ENCODE assay signal across 17 cellular contexts in the genomic region with DNA sequence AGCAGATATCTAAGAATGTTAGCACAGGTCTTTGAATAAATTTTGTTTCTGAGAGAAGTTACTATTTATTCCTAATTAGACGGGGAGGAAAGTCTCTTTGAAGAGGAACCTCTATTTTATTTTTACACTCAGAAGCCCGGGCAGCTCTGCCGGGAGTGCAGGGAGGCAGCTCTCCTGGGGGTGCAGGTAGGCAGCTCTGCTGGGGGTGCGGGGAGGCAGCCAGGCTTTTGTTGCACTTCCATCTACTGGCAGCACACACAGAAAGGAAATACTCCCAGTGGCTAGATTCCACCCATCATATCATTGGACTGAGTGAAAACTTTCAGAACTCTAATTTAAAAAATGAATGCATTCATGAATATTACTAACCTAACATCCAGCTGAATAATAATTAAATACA. TPM values are rescaled to one million over a fixed set of nuclear protein-coding genes. Genes with fewer than 3 reads are reported as not detected.
DNase-seq lines count a peak whose midpoint lies in the region; ATAC-seq, FAIRE-seq and TF ChIP-seq lines count a peak whose summit lies in the region.
"Had no signal": no experiment of that assay in that cellular context is flagged by ENCODE, and none has a peak within 500 bp of the region (broad histone marks: within the 10 kb centered on the region; RNA-seq: fewer than 3 reads in every experiment).

No MANE protein-coding gene starts in this region.

- H3K27ac ChIP-seq in H9 (ENCODE audit: insufficient read length, low read depth, low read length) (peak overlapping the region; percentile 61), astrocyte (ENCODE audit: low read depth, low read length) (no peak overlapping the region), stomach (peak overlapping the region in 4 of 5 donors; percentile 36 to 52 (median 48)), left ventricle myocardium inferior (replicated peaks) (no peak overlapping the region), psoas muscle (no peak overlapping the region)
- H3K27ac ChIP-seq: KMS-11 had no signal

- H3K4ac ChIP-seq in H9 (ENCODE audit: low read depth, low read length): no peak overlapping the region; the same call in 1 of the 2 replicates

- H2BK20ac ChIP-seq in H9 (ENCODE audit: low read depth, low read length, poor library complexity, severe bottlenecking): no peak overlapping the region

- H4K20me1 ChIP-seq in H9 (ENCODE audit: control insufficient read depth, insufficient read depth, insufficient read length) (no peaks in the 10 kb centered on the region), astrocyte (ENCODE audit: insufficient read depth, low read length) (no peaks in the 10 kb centered on the region)

- H2AFZ ChIP-seq in H9 (ENCODE audit: low read length) (no peak overlapping the region), astrocyte (ENCODE audit: low read depth, low read length) (no peak overlapping the region)

- ATAC-seq in stimulated activated naive CD8-positive, alpha-beta T cell treated with anti-CD3 and anti-CD28 coated beads, Interleukin-15, amount 100 ng/mL, for 72 hours: no peak
- no peak for ATAC-seq in psoas muscle

- H3K27ac Mint-ChIP-seq in H9 (peak overlapping the region in 2 of 3 experiments; percentile 50 to 88; a peak in 3 of 7 replicates), astrocyte (ENCODE audit: unreplicated experiment) (peak overlapping the region; percentile 84)
- H3K27ac Mint-ChIP-seq in stimulated activated naive CD8-positive, alpha-beta T cell treated with anti-CD3 and anti-CD28 coated beads, Interleukin-15, amount 100 ng/mL, for 72 hours: no peak overlapping the region
- H3K27ac Mint-ChIP-seq: activated CD4-positive, alpha-beta T cell treated with anti-CD3 and anti-CD28 coated beads, Interleukin-2, amount 10 ng/mL, durations not matched to agents 7 days and 5 days; immature natural killer cell; stimulated activated naive CD8-positive, alpha-beta T cell treated with anti-CD3 and anti-CD28 coated beads, Interleukin-15, Interleukin-2, amounts not matched to agents 100 ng/mL and 50 ng/mL, for 24 hours had no signal

- H3K27me3 ChIP-seq in H9 (ENCODE audit: insufficient read depth, low read length): no peaks in the 10 kb centered on the region
- H3K27me3 ChIP-seq in astrocyte (ENCODE audit: insufficient read depth, low read length): peaks cover 3% of the 10 kb centered on the region
- H3K27me3 ChIP-seq in stomach: no peaks in the 10 kb centered on the region
- H3K27me3 ChIP-seq in left ventricle myocardium inferior (ENCODE audit: low read depth): peaks cover 66% of the 10 kb centered on the region
- peaks cover 0 to 4% (median 2%) of the 10 kb centered on the region in 3 donors for H3K27me3 ChIP-seq in psoas muscle (ENCODE audit: insufficient read depth in 3 of 3, low read length in 2 of 3)

- intact Hi-C loops in stomach (cut with DNase I; ENCODE audit: low total_unique reads) (no loop called here), left ventricle myocardium inferior (cut with micrococcal nuclease) (no loop called here), psoas muscle (cut with DNase I) (no loop called here)

- H2AK5ac ChIP-seq in H9 (ENCODE audit: insufficient read length, low read length): no peak overlapping the region

- H3K9ac ChIP-seq in H9 (ENCODE audit: extremely low read depth, insufficient read length, low read length): peak overlapping the region; percentile 43
- H3K9ac ChIP-seq in astrocyte (ENCODE audit: low read length): no peak overlapping the region
- H3K9ac ChIP-seq: KMS-11 had no signal

- no peaks in the 10 kb centered on the region for H3K79me2 ChIP-seq in H9 (ENCODE audit: insufficient read depth, low read length)
- H3K79me2 ChIP-seq in astrocyte (ENCODE audit: insufficient read depth, low read length): no peaks in the 10 kb centered on the region

- no CpG with 5 or more reads among the region's 4 CpGs for WGBS in H9 (ENCODE audit: extremely low coverage, insufficient read length, low lambda C conversion rate)
- WGBS in stomach, 5 donors: 8 to 19% (median 13%) methylated on average over 4 of the region's 4 CpGs
- 29 to 41% (median 29%) methylated on average over 4 of the region's 4 CpGs for WGBS in psoas muscle, 3 donors

- H2BK12ac ChIP-seq in H9 (ENCODE audit: insufficient read length, low read depth, low read length): no peak overlapping the region

- no peak overlapping the region for H2BK15ac ChIP-seq in H9 (ENCODE audit: low read depth, low read length)

- H4K91ac ChIP-seq in H9 (ENCODE audit: insufficient read length, low read depth, low read length): no peak overlapping the region

- H3K9me3 ChIP-seq in H9 (ENCODE audit: control insufficient read depth, low read depth, low read length) (no peaks in the 10 kb centered on the region), astrocyte (ENCODE audit: insufficient read depth, low read depth, low read length) (no peaks in the 10 kb centered on the region), stomach (no peaks in the 10 kb centered on the region), left ventricle myocardium inferior (replicated peaks) (no peaks in the 10 kb centered on the region), psoas muscle (no peaks in the 10 kb centered on the region)

- H2BK120ac ChIP-seq in H9 (ENCODE audit: low read depth, low read length, poor library complexity, severe bottlenecking): peak overlapping the region; percentile 67

- H4K8ac ChIP-seq in H9 (replicated peaks; ENCODE audit: insufficient read length, low read depth, low read length): no peak overlapping the region

- H3K27me3 Mint-ChIP-seq in H9 (ENCODE audit: low read depth) (no peaks in the 10 kb centered on the region), astrocyte (ENCODE audit: low read depth, unreplicated experiment) (no peaks in the 10 kb centered on the region)
- H3K27me3 Mint-ChIP-seq in stimulated activated naive CD8-positive, alpha-beta T cell treated with anti-CD3 and anti-CD28 coated beads, Interleukin-15, amount 100 ng/mL, for 72 hours: peaks cover 58% of the 10 kb centered on the region

- TF ChIP-seq POLR2A in stomach (IDR thresholded peaks at IDR 0.05): no peak

- H3K23me2 ChIP-seq in H9 (ENCODE audit: insufficient read length, low read depth, low read length, poor library complexity, severe bottlenecking): no peaks in the 10 kb centered on the region

- H3K9me3 Mint-ChIP-seq in H9 (no peaks in the 10 kb centered on the region), astrocyte (ENCODE audit: unreplicated experiment) (no peaks in the 10 kb centered on the region)
- H3K9me3 Mint-ChIP-seq in stimulated activated naive CD8-positive, alpha-beta T cell treated with anti-CD3 and anti-CD28 coated beads, Interleukin-15, amount 100 ng/mL, for 72 hours: no peaks in the 10 kb centered on the region
- H3K9me3 Mint-ChIP-seq: activated CD4-positive, alpha-beta T cell treated with anti-CD3 and anti-CD28 coated beads, Interleukin-2, amount 10 ng/mL, durations not matched to agents 7 days and 5 days; immature natural killer cell; stimulated activated naive CD8-positive, alpha-beta T cell treated with anti-CD3 and anti-CD28 coated beads, Interleukin-15, Interleukin-2, amounts not matched to agents 100 ng/mL and 50 ng/mL, for 24 hours had no signal

- no peak overlapping the region for H3K4me3 Mint-ChIP-seq in H9
- peak overlapping the region; percentile 77 for H3K4me3 Mint-ChIP-seq in astrocyte (ENCODE audit: unreplicated experiment)
- no peak overlapping the region for H3K4me3 Mint-ChIP-seq in stimulated activated naive CD8-positive, alpha-beta T cell treated with anti-CD3 and anti-CD28 coated beads, Interleukin-15, amount 100 ng/mL, for 72 hours
- H3K4me3 Mint-ChIP-seq: activated CD4-positive, alpha-beta T cell treated with anti-CD3 and anti-CD28 coated beads, Interleukin-2, amount 10 ng/mL, durations not matched to agents 7 days and 5 days; immature natural killer cell; stimulated activated naive CD8-positive, alpha-beta T cell treated with anti-CD3 and anti-CD28 coated beads, Interleukin-15, Interleukin-2, amounts not matched to agents 100 ng/mL and 50 ng/mL, for 24 hours had no signal

- H3K79me1 ChIP-seq in H9 (ENCODE audit: insufficient read depth, low read depth, low read length, poor library complexity, severe bottlenecking): no peaks in the 10 kb centered on the region

- H3K4me2 ChIP-seq in H9 (ENCODE audit: insufficient read depth, insufficient read length, low read length) (peak overlapping the region; percentile 50), astrocyte (ENCODE audit: low read length) (no peak overlapping the region)
- H3K4me2 ChIP-seq: KMS-11 had no signal

- H3K18ac ChIP-seq in H9 (ENCODE audit: insufficient read length, low read depth, low read length): peak overlapping the region; percentile 88

- H3K4me1 ChIP-seq in H9 (ENCODE audit: insufficient read depth, low read length): peaks cover 7% of the 10 kb centered on the region; the same call in 1 of the 2 replicates
- H3K4me1 ChIP-seq in astrocyte (ENCODE audit: insufficient read depth, low read length): peaks cover 7% of the 10 kb centered on the region
- peaks cover 0 to 21% (median 11%) of the 10 kb centered on the region in 4 donors for H3K4me1 ChIP-seq in stomach
- H3K4me1 ChIP-seq in left ventricle myocardium inferior: no peaks in the 10 kb centered on the region
- no peaks in the 10 kb centered on the region for H3K4me1 ChIP-seq in psoas muscle

- H3K56ac ChIP-seq in H9 (ENCODE audit: insufficient read length, low read depth, low read length): no peak overlapping the region

- no peak for FAIRE-seq in astrocyte (lab: Jason Lieb, UNC)

- no peak overlapping the region for H2BK5ac ChIP-seq in H9 (ENCODE audit: insufficient read length, low read length)

- no peaks in the 10 kb centered on the region for H3K36me3 ChIP-seq in astrocyte (ENCODE audit: insufficient read depth, low read length)
- H3K36me3 ChIP-seq in stomach: no peaks in the 10 kb centered on the region
- H3K36me3 ChIP-seq in left ventricle myocardium inferior: no peaks in the 10 kb centered on the region
- no peaks in the 10 kb centered on the region for H3K36me3 ChIP-seq in psoas muscle (ENCODE audit: insufficient read depth in 1 of 2, low read depth in 1 of 2)

- no peak overlapping the region for H4K5ac ChIP-seq in H9 (ENCODE audit: insufficient read length, low read depth, low read length)

- no peak for DNase-seq in H9
- DNase-seq in astrocyte (ENCODE audit: low read depth): no peak
- peak; percentile 26 for DNase-seq in iPS-NIHi7 (ENCODE audit: extremely low spot score)
- DNase-seq in stomach: no peak
- no peak for DNase-seq in left ventricle myocardium inferior
- DNase-seq in stimulated activated naive CD8-positive, alpha-beta T cell treated with anti-CD3 and anti-CD28 coated beads, Interleukin-15, amount 100 ng/mL, for 72 hours: no peak
- no peak for DNase-seq in psoas muscle
- DNase-seq in SW480 (ENCODE audit: low spot score): no peak
- DNase-seq: activated CD4-positive, alpha-beta T cell treated with anti-CD3 and anti-CD28 coated beads, Interleukin-2, amount 10 ng/mL, durations not matched to agents 7 days and 5 days; activated CD8-positive, alpha-beta memory T cell treated with anti-CD3 and anti-CD28 coated beads, Interleukin-2, amount 50 U/mL, for 48 hours; immature natural killer cell; NCI-H1417 had no signal

- no peaks in the 10 kb centered on the region for H3K36me3 Mint-ChIP-seq in H9 (ENCODE audit: insufficient read depth in 1 of 3, low read depth in 3 of 3)
- no peaks in the 10 kb centered on the region for H3K36me3 Mint-ChIP-seq in astrocyte (ENCODE audit: low read depth, unreplicated experiment)
- H3K36me3 Mint-ChIP-seq: immature natural killer cell had no signal

- H3K14ac ChIP-seq in H9 (ENCODE audit: insufficient read depth, low read length): peak overlapping the region; percentile 90; the same call in 1 of the 2 replicates

- H3K4me1 Mint-ChIP-seq in H9 (peaks cover 67 to 75% of the 10 kb centered on the region in 2 experiments), astrocyte (ENCODE audit: low read depth, unreplicated experiment) (peaks cover 44% of the 10 kb centered on the region)
- H3K4me1 Mint-ChIP-seq in stimulated activated naive CD8-positive, alpha-beta T cell treated with anti-CD3 and anti-CD28 coated beads, Interleukin-15, amount 100 ng/mL, for 72 hours: no peaks in the 10 kb centered on the region
- H3K4me1 Mint-ChIP-seq: immature natural killer cell had no signal

- H3K4me3 ChIP-seq in astrocyte (ENCODE audit: insufficient read depth, low read depth, low read length) (no peak overlapping the region), stomach (no peak overlapping the region), left ventricle myocardium inferior (no peak overlapping the region), psoas muscle (no peak overlapping the region)

- TF ChIP-seq CTCF in H9 (conservative IDR thresholded peaks at IDR 0.05) (no peak), astrocyte (IDR thresholded peaks at IDR 0.05; ENCODE audit: insufficient read depth, low read depth, low read length) (no peak), stomach (IDR thresholded peaks at IDR 0.05) (no peak), left ventricle myocardium inferior (IDR thresholded peaks at IDR 0.05; ENCODE audit: borderline replicate concordance) (no peak), psoas muscle (IDR thresholded peaks at IDR 0.05) (no peak)

- peak overlapping the region; percentile 83 for H3T11ph ChIP-seq in H9 (ENCODE audit: low read length)

- H3K23ac ChIP-seq in H9 (ENCODE audit: insufficient read length, low read depth, low read length): no peak overlapping the region

- no peak for TF ChIP-seq EP300 in stomach (IDR thresholded peaks at IDR 0.05)

RNA-seq across cellular contexts. Expression of gene OR10A6, which starts 24.6 kb away (rescaled TPM):
- total RNA-seq in H9 (2021) (not detected in 2 replicates), astrocyte (0.07 TPM in 1 of 2 replicates, not detected in the other), stomach (1 to 10 TPM in 1 of 5 donors, under 1 TPM in 1, not detected in 3; under 0.01 to 9.6 TPM), left ventricle myocardium inferior (not detected), psoas muscle (not detected)
- polyA plus RNA-seq in stomach (not detected), psoas muscle (not detected)
- total RNA-seq: activated CD4-positive, alpha-beta T cell treated with anti-CD3 and anti-CD28 coated beads, Interleukin-2, amount 10 ng/mL, durations not matched to agents 7 days and 5 days; G401; glomerular endothelial cell had no signal
- polyA plus RNA-seq: esophagus, immature natural killer cell had no signal

RNA-seq across cellular contexts. Expression of gene OR10A3, which starts 35.0 kb away (rescaled TPM):
- total RNA-seq in H9 (2021) (not detected in 2 replicates), astrocyte (not detected in 2 replicates), stomach (not detected), left ventricle myocardium inferior (not detected), psoas muscle (not detected)
- polyA plus RNA-seq in stomach (not detected), psoas muscle (not detected)
- total RNA-seq: activated CD4-positive, alpha-beta T cell treated with anti-CD3 and anti-CD28 coated beads, Interleukin-2, amount 10 ng/mL, durations not matched to agents 7 days and 5 days; G401; glomerular endothelial cell had no signal
- polyA plus RNA-seq: esophagus, immature natural killer cell had no signal

RNA-seq across cellular contexts. Expression of gene NLRP10, which starts 58.8 kb away (rescaled TPM):
- total RNA-seq in H9 (2021) (not detected in 2 replicates), astrocyte (2.5 and 3.1 TPM in 2 replicates), stomach (not detected), left ventricle myocardium inferior (not detected), psoas muscle (not detected)
- polyA plus RNA-seq in stomach (not detected), psoas muscle (not detected)
- total RNA-seq: activated CD4-positive, alpha-beta T cell treated with anti-CD3 and anti-CD28 coated beads, Interleukin-2, amount 10 ng/mL, durations not matched to agents 7 days and 5 days; G401 had no signal
- polyA plus RNA-seq: esophagus, immature natural killer cell had no signal

Comparison
In these comparisons a context has a peak if more than half of its experiments do, and no peak if none do; other contexts are left out.
1. H3K27ac ChIP-seq: peak in H9 (single experiment) and stomach (4 of 5); none in astrocyte (single experiment), left ventricle myocardium inferior (single experiment) and psoas muscle (single experiment).
2. H3K27ac Mint-ChIP-seq: peak in H9 (2 of 3) and astrocyte (single experiment); none in stimulated activated naive CD8-positive, alpha-beta T cell treated with anti-CD3 and anti-CD28 coated beads, Interleukin-15, amount 100 ng/mL, for 72 hours (0 of 2).